Comparison of ENCODE assay signal across 20 cellular contexts in the genomic region with DNA sequence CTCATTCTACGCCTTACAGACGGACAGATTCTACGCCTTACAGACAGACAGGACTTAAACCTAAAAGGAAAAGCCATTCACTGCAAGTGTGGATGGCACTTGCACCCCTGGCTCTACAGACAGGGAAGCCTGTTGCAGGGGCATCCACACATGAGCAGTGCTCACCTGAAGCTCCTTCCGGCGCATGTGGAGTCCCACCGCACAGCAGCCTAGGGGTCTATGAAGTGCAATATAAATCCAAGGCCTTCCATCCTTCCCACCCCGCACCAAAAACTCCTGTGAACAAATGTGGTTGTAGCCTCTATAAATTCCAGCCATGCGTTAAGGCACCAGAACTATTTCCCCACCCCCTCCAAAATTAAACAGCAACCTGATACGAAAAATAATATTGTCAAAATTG.
"Had no signal": no experiment of that assay in that cellular context is flagged by ENCODE, and none has a peak within 500 bp of the region (broad histone marks: within the 10 kb centered on the region; RNA-seq: fewer than 3 reads in every experiment).

No MANE protein-coding gene starts in this region.

- H3K36me3 ChIP-seq: ovary had no signal

- H3K4me3 Mint-ChIP-seq: activated T-helper 1 cell treated with anti-CD3 and anti-CD28 coated beads, Interleukin-12 subunit alpha, Interleukin-12 subunit beta, Interleukin-2, Interleukin-4 antibody, amounts not matched to agents 30 ng/mL and 10 ng/mL and 1 ng/mL, durations not matched to agents 14 hours and 24 hours and 36 hours; memory B cell; neural progenitor cell had no signal

- H3K9me3 ChIP-seq: ascending aorta, gastroesophageal sphincter, heart left ventricle, ovary, psoas muscle, SJCRH30, stomach had no signal

- H3K4me1 ChIP-seq: neural progenitor cell had no signal

- FAIRE-seq: bronchial epithelial cell, small intestine had no signal

- H3K4me2 ChIP-seq: neural progenitor cell had no signal

- H3K27me3 ChIP-seq: ascending aorta, gastroesophageal sphincter, heart left ventricle, neural progenitor cell, ovary, SJCRH30, stomach had no signal

- H3K4me1 Mint-ChIP-seq: memory B cell had no signal

- H3K27ac ChIP-seq: ascending aorta, gastroesophageal sphincter, ovary, psoas muscle, SJCRH30 had no signal

- H3K27ac Mint-ChIP-seq: activated T-helper 1 cell treated with anti-CD3 and anti-CD28 coated beads, Interleukin-12 subunit alpha, Interleukin-12 subunit beta, Interleukin-2, Interleukin-4 antibody, amounts not matched to agents 30 ng/mL and 10 ng/mL and 1 ng/mL, durations not matched to agents 14 hours and 24 hours and 36 hours; memory B cell; neural progenitor cell had no signal

- H2AFZ ChIP-seq: neural progenitor cell had no signal

- H3K27me3 Mint-ChIP-seq: memory B cell had no signal

- ATAC-seq: esophagus mucosa, gastroesophageal sphincter, heart left ventricle, psoas muscle, right cardiac atrium had no signal

- DNase-seq: activated CD4-positive, alpha-beta T cell treated with anti-CD3 and anti-CD28 coated beads, Interleukin-2, amount 50 U/mL, for 1 hour; effector CD4-positive, alpha-beta T cell; heart left ventricle; kidney glomerular epithelial cell; ovary; psoas muscle; right cardiac atrium; SJCRH30; small intestine; stimulated activated CD4-positive, alpha-beta T cell treated with anti-CD3 and anti-CD28 coated beads, Interleukin-15, amount 100 ng/mL, for 24 hours; stimulated activated CD4-positive, alpha-beta T cell treated with anti-CD3 and anti-CD28 coated beads, Interleukin-2, amount 100 ng/mL, for 48 hours; stomach; trophoblast cell had no signal

- H3K9me3 Mint-ChIP-seq: activated T-helper 1 cell treated with anti-CD3 and anti-CD28 coated beads, Interleukin-12 subunit alpha, Interleukin-12 subunit beta, Interleukin-2, Interleukin-4 antibody, amounts not matched to agents 30 ng/mL and 10 ng/mL and 1 ng/mL, durations not matched to agents 14 hours and 24 hours and 36 hours; memory B cell had no signal

- H3K4me3 ChIP-seq: ascending aorta, gastroesophageal sphincter, heart left ventricle, neural progenitor cell, ovary, psoas muscle, SJCRH30, stomach had no signal

- H3K9ac ChIP-seq: neural progenitor cell had no signal
